Comparison of ENCODE assay signal across 1 cellular context in the genomic region with DNA sequence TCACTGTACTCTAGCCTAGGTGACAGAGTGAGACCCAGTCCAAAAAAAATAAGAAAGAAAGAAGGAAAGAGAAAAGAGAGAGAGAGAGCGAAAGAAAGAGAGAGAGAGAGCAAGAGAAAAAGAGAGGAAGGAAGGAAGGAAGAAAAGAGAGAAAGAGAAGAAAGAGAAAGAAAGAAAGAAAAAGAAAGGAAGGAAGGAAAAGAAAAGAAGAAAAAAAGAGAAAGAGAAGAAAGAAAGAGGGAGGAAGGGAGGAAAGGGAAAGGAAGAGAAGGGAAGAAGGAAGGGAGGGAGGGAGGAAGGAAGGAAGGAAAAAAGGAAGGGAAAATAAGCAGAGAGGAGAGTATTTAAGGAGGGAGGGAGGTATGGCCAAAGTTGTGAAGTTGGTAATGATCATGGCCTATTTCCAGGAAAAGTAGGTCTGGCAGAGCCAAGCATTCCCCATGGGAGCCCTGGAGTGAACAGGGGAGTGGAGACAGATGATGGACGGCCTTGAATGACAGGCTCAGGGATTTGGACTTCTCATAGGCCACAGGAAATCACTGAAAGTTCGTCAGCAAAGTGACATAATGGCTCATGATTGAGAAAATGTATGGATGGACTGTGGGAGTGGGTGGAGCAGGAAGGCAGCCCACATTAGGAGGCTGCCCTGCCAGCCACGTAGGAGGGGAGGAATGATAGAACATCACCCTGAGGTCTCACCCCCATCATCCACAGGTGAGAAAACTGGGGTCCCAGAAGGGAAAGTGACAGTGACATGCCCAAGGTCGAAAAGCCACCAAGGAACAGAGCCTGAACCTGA.
TF ChIP-seq lines count a peak whose summit lies in the region.

No MANE protein-coding gene starts in this region.

TF ChIP-seq in A549, 52 proteins besides CTCF, POLR2A, EP300 and RAD21 (continued from another document):
- TF ChIP-seq, protein P1, sequence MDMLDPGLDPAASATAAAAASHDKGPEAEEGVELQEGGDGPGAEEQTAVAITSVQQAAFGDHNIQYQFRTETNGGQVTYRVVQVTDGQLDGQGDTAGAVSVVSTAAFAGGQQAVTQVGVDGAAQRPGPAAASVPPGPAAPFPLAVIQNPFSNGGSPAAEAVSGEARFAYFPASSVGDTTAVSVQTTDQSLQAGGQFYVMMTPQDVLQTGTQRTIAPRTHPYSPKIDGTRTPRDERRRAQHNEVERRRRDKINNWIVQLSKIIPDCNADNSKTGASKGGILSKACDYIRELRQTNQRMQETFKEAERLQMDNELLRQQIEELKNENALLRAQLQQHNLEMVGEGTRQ (IDR thresholded peaks at IDR 0.05) = no peak
- TF ChIP-seq ZFP36 (IDR thresholded peaks at IDR 0.05; ENCODE audit: borderline replicate concordance, partially characterized antibody) = no peak
- TF ChIP-seq MYC (IDR thresholded peaks at IDR 0.05; ENCODE audit: borderline replicate concordance, low read length) = no peak
- TF ChIP-seq NPAS2 (CRISPR knock-in tag; IDR thresholded peaks at IDR 0.05; ENCODE audit: borderline replicate concordance) = no peak
- TF ChIP-seq, protein P2, sequence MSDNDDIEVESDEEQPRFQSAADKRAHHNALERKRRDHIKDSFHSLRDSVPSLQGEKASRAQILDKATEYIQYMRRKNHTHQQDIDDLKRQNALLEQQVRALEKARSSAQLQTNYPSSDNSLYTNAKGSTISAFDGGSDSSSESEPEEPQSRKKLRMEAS (IDR thresholded peaks at IDR 0.05) = no peak
- TF ChIP-seq RFX5 (IDR thresholded peaks at IDR 0.05) = no peak
- TF ChIP-seq, protein P3, sequence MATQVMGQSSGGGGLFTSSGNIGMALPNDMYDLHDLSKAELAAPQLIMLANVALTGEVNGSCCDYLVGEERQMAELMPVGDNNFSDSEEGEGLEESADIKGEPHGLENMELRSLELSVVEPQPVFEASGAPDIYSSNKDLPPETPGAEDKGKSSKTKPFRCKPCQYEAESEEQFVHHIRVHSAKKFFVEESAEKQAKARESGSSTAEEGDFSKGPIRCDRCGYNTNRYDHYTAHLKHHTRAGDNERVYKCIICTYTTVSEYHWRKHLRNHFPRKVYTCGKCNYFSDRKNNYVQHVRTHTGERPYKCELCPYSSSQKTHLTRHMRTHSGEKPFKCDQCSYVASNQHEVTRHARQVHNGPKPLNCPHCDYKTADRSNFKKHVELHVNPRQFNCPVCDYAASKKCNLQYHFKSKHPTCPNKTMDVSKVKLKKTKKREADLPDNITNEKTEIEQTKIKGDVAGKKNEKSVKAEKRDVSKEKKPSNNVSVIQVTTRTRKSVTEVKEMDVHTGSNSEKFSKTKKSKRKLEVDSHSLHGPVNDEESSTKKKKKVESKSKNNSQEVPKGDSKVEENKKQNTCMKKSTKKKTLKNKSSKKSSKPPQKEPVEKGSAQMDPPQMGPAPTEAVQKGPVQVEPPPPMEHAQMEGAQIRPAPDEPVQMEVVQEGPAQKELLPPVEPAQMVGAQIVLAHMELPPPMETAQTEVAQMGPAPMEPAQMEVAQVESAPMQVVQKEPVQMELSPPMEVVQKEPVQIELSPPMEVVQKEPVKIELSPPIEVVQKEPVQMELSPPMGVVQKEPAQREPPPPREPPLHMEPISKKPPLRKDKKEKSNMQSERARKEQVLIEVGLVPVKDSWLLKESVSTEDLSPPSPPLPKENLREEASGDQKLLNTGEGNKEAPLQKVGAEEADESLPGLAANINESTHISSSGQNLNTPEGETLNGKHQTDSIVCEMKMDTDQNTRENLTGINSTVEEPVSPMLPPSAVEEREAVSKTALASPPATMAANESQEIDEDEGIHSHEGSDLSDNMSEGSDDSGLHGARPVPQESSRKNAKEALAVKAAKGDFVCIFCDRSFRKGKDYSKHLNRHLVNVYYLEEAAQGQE (IDR thresholded peaks at IDR 0.05) = no peak
- no peak for TF ChIP-seq SMC3 (IDR thresholded peaks at IDR 0.05)
